ENCODE assay signal across 1 cellular context in genomic region chr22:24145446-24146189, GRCh38.
TF ChIP-seq lines count a peak whose summit lies in the region.

No MANE protein-coding gene starts in this region.

TF ChIP-seq in GM23338, 12 proteins besides CTCF, POLR2A, EP300 and RAD21 (continued from another document):
- TF ChIP-seq REST (IDR thresholded peaks at IDR 0.05; ENCODE audit: unreplicated experiment) (no peak), POLR2AphosphoS5 (IDR thresholded peaks at IDR 0.05; ENCODE audit: low read depth) (no peak), ETS1 (IDR thresholded peaks at IDR 0.05) (no peak)
